9 cellular contexts compared by ENCODE assay signal in the genomic region with DNA sequence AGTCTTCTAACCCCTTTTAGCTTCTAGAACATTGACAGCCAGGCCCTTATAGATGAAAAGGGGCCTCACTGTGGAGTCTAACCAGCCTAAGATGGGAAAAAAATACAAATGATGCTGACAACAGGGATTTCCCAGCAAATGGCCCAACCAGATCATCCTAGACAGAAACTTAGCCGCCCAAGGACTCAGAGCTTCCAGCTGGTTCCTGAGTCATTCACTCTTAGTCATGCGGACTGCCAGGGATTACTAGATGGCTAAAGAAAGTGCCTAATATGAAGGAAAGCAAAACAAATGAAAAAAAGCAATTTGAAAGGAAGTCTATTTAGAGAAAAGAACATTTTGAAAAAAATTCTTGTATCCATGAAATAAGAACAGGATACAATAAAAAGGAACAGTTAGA. TPM values are rescaled to one million over a fixed set of nuclear protein-coding genes. Genes with fewer than 3 reads are reported as not detected.
DNase-seq lines count a peak whose midpoint lies in the region; ATAC-seq and TF ChIP-seq lines count a peak whose summit lies in the region.
"Had no signal": no experiment of that assay in that cellular context is flagged by ENCODE, and none has a peak within 500 bp of the region (broad histone marks: within the 10 kb centered on the region; RNA-seq: fewer than 3 reads in every experiment).

No MANE protein-coding gene starts in this region.

- TF ChIP-seq CTCF in brain microvascular endothelial cell (IDR thresholded peaks at IDR 0.05; ENCODE audit: low read depth, low read length, missing control alignments) (no peak), left lung (IDR thresholded peaks at IDR 0.05) (no peak)

- no peaks in the 10 kb centered on the region for H3K9me3 ChIP-seq in left lung

- peaks cover 19 to 80% of the 10 kb centered on the region in 2 donors for H3K4me1 ChIP-seq in left lung

- H3K27me3 ChIP-seq in brain microvascular endothelial cell (replicated peaks), result no peaks in the 10 kb centered on the region
- H3K27me3 ChIP-seq in left lung, result no peaks in the 10 kb centered on the region

- intact Hi-C loops in left lung (cut with DNase I), result no loop called here

- H3K27ac ChIP-seq in brain microvascular endothelial cell (peak overlapping the region; percentile 91), left lung (peak overlapping the region in 1 of 2 donors; percentile 98)

- peak; percentile 70 for ATAC-seq in left lung
- ATAC-seq in GM21526 (IDR thresholded peaks at IDR 0.05; ENCODE audit: low FRiP score, unreplicated experiment), result no peak
- ATAC-seq in GM18907 (IDR thresholded peaks at IDR 0.05; ENCODE audit: unreplicated experiment), result no peak
- no peak for ATAC-seq in GM21447 (IDR thresholded peaks at IDR 0.05; ENCODE audit: unreplicated experiment)

- in situ Hi-C loops in brain microvascular endothelial cell (cut with HindIII; ENCODE audit: low pct_ligation_motif_present, low sequenced_read_pairs), result no loop called here

- H3K36me3 ChIP-seq in brain microvascular endothelial cell (replicated peaks), result peaks cover 19% of the 10 kb centered on the region
- H3K36me3 ChIP-seq in left lung, result peaks cover 0 to 14% of the 10 kb centered on the region in 2 donors

- DNase-seq in AG20443 (ENCODE audit: low spot score), result peak; percentile 48
- peak; percentile 68 for DNase-seq in HK-2 (ENCODE audit: unreplicated experiment)
- peak; percentile 96 for DNase-seq in brain microvascular endothelial cell
- no peak for DNase-seq in left lung
- no peak for DNase-seq in stimulated activated CD4-positive, alpha-beta T cell treated with anti-CD3 and anti-CD28 coated beads, Interleukin-2, amount 100 ng/mL, for 48 hours
- DNase-seq: stimulated activated CD4-positive, alpha-beta T cell treated with anti-CD3 and anti-CD28 coated beads, Interleukin-2, amount 100 ng/mL, for 24 hours had no signal

- H3K4me3 ChIP-seq in brain microvascular endothelial cell (ENCODE audit: low read depth, low read length), result no peak overlapping the region
- H3K4me3 ChIP-seq in left lung, result no peak overlapping the region

RNA-seq across cellular contexts. Expression of a gene that starts 23.7 kb away (rescaled TPM):
- total RNA-seq in left lung, result 100 to 1,000 TPM; 116 to 158 TPM

RNA-seq across cellular contexts. Expression of a gene that starts 59.9 kb away (rescaled TPM):
- under 1 TPM; 0.23 to 0.37 TPM for total RNA-seq in left lung

Comparison
In these comparisons a context has a peak if more than half of its experiments do, and no peak if none do; other contexts are left out.
1. DNase-seq: peak in AG20443 (single experiment), HK-2 (single experiment) and brain microvascular endothelial cell (single experiment); none in left lung (0 of 2) and stimulated activated CD4-positive, alpha-beta T cell treated with anti-CD3 and anti-CD28 coated beads, Interleukin-2, amount 100 ng/mL, for 48 hours (0 of 2).